Comparison of ENCODE assay signal across 1 cellular context in the genomic region with DNA sequence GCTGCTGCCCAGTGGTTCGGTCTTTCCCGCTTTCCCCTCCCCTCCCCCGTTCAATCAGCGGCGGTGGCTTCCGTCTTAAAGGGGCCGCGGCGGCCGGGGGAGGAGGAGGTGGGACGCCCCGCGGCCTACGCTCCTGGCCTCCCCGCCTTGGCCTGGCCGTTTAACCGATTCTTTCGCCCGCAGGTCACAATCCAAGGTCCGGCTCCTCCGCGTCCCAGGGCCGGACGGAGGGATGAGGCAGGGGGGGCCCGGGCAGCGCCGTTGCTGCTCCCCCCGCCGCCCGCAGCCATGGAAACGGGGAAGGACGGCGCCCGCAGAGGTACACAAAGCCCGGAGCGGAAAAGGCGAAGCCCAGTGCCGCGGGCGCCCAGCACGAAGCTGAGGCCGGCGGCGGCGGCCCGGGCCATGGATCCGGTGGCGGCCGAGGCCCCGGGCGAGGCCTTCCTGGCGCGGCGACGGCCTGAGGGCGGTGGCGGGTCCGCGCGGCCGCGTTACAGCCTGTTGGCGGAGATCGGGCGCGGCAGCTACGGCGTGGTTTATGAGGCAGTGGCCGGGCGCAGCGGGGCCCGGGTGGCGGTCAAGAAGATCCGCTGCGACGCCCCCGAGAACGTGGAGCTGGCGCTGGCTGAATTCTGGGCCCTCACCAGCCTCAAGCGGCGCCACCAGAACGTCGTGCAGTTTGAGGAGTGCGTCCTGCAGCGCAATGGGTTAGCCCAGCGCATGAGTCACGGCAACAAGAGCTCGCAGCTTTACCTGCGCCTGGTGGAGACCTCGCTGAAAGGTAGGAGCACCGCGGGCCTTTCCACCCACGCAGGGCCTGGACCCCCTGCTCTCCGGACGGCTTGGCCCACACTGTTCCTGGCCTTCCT.
TF ChIP-seq lines count a peak whose summit lies in the region.

No MANE protein-coding gene starts in this region.

TF ChIP-seq in K562, 482 proteins besides CTCF, POLR2A, EP300 and RAD21 (continued from another document and continues in another):
- TF ChIP-seq, protein P1, sequence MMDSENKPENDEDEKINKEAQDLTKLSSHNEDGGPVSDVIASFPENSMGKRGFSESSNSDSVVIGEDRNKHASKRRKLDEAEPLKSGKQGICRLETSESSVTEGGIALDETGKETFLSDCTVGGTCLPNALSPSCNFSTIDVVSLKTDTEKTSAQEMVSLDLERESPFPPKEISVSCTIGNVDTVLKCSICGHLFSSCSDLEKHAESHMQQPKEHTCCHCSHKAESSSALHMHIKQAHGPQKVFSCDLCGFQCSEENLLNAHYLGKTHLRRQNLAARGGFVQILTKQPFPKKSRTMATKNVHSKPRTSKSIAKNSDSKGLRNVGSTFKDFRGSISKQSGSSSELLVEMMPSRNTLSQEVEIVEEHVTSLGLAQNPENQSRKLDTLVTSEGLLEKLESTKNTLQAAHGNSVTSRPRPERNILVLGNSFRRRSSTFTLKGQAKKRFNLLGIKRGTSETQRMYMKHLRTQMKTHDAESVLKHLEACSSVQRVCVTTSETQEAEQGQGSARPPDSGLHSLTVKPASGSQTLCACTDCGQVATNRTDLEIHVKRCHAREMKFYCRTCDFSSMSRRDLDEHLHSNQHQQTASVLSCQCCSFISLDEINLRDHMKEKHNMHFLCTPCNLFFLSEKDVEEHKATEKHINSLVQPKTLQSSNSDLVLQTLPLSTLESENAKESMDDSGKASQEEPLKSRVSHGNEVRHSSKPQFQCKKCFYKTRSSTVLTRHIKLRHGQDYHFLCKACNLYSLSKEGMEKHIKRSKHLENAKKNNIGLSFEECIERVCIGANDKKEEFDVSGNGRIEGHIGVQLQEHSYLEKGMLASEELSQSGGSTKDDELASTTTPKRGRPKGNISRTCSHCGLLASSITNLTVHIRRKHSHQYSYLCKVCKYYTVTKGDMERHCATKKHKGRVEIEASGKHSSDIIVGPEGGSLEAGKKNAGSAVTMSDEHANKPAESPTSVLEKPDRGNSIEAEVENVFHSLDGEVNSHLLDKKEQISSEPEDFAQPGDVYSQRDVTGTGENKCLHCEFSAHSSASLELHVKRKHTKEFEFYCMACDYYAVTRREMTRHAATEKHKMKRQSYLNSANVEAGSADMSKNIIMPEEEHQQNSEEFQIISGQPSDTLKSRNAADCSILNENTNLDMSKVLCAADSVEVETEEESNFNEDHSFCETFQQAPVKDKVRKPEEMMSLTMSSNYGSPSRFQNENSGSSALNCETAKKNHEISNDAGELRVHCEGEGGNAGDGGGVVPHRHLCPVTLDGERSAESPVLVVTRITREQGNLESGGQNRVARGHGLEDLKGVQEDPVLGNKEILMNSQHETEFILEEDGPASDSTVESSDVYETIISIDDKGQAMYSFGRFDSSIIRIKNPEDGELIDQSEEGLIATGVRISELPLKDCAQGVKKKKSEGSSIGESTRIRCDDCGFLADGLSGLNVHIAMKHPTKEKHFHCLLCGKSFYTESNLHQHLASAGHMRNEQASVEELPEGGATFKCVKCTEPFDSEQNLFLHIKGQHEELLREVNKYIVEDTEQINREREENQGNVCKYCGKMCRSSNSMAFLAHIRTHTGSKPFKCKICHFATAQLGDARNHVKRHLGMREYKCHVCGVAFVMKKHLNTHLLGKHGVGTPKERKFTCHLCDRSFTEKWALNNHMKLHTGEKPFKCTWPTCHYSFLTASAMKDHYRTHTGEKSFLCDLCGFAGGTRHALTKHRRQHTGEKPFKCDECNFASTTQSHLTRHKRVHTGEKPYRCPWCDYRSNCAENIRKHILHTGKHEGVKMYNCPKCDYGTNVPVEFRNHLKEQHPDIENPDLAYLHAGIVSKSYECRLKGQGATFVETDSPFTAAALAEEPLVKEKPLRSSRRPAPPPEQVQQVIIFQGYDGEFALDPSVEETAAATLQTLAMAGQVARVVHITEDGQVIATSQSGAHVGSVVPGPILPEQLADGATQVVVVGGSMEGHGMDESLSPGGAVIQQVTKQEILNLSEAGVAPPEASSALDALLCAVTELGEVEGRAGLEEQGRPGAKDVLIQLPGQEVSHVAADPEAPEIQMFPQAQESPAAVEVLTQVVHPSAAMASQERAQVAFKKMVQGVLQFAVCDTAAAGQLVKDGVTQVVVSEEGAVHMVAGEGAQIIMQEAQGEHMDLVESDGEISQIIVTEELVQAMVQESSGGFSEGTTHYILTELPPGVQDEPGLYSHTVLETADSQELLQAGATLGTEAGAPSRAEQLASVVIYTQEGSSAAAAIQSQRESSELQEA (IDR thresholded peaks at IDR 0.05; ENCODE audit: low read depth), result peak; percentile 92
- TF ChIP-seq, protein P2, sequence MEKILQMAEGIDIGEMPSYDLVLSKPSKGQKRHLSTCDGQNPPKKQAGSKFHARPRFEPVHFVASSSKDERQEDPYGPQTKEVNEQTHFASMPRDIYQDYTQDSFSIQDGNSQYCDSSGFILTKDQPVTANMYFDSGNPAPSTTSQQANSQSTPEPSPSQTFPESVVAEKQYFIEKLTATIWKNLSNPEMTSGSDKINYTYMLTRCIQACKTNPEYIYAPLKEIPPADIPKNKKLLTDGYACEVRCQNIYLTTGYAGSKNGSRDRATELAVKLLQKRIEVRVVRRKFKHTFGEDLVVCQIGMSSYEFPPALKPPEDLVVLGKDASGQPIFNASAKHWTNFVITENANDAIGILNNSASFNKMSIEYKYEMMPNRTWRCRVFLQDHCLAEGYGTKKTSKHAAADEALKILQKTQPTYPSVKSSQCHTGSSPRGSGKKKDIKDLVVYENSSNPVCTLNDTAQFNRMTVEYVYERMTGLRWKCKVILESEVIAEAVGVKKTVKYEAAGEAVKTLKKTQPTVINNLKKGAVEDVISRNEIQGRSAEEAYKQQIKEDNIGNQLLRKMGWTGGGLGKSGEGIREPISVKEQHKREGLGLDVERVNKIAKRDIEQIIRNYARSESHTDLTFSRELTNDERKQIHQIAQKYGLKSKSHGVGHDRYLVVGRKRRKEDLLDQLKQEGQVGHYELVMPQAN (IDR thresholded peaks at IDR 0.05; ENCODE audit: borderline replicate concordance), result 0 out of 2 replicates have a peak, but pooled peaks have one; percentile 13
- TF ChIP-seq PML (IDR thresholded peaks at IDR 0.05; ENCODE audit: low read length), result peak; percentile 37; the same call in 1 of the 2 replicates
- TF ChIP-seq ELF1 (tag; IDR thresholded peaks at IDR 0.05), result no peak
- TF ChIP-seq, protein P3, sequence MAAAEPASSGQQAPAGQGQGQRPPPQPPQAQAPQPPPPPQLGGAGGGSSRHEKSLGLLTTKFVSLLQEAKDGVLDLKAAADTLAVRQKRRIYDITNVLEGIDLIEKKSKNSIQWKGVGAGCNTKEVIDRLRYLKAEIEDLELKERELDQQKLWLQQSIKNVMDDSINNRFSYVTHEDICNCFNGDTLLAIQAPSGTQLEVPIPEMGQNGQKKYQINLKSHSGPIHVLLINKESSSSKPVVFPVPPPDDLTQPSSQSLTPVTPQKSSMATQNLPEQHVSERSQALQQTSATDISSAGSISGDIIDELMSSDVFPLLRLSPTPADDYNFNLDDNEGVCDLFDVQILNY (CRISPR knock-in tag; IDR thresholded peaks at IDR 0.05), result 0 out of 2 replicates have a peak, but pooled peaks have one; percentile 27
- TF ChIP-seq MBD2 (IDR thresholded peaks at IDR 0.05; ENCODE audit: borderline replicate concordance, low read depth), result 0 out of 2 replicates have a peak, but pooled peaks have one; percentile 3
- TF ChIP-seq FOSL1 (tag; conservative IDR thresholded peaks at IDR 0.05), result peak; percentile 47
- TF ChIP-seq, protein P4, sequence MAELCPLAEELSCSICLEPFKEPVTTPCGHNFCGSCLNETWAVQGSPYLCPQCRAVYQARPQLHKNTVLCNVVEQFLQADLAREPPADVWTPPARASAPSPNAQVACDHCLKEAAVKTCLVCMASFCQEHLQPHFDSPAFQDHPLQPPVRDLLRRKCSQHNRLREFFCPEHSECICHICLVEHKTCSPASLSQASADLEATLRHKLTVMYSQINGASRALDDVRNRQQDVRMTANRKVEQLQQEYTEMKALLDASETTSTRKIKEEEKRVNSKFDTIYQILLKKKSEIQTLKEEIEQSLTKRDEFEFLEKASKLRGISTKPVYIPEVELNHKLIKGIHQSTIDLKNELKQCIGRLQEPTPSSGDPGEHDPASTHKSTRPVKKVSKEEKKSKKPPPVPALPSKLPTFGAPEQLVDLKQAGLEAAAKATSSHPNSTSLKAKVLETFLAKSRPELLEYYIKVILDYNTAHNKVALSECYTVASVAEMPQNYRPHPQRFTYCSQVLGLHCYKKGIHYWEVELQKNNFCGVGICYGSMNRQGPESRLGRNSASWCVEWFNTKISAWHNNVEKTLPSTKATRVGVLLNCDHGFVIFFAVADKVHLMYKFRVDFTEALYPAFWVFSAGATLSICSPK (IDR thresholded peaks at IDR 0.05; ENCODE audit: borderline replicate concordance), result no peak
- TF ChIP-seq NFE2 (IDR thresholded peaks at IDR 0.05; ENCODE audit: low read depth), result no peak
- TF ChIP-seq SIN3B (IDR thresholded peaks at IDR 0.05; ENCODE audit: low read depth), result peak; percentile 58; the same call in 1 of the 2 replicates
- TF ChIP-seq SRF (CRISPR knock-in tag; IDR thresholded peaks at IDR 0.05), result no peak
- 0 out of 2 replicates have a peak, but pooled peaks have one; percentile 4 for TF ChIP-seq PHF21A (IDR thresholded peaks at IDR 0.05; ENCODE audit: borderline replicate concordance, low read depth)
- TF ChIP-seq, protein P5, sequence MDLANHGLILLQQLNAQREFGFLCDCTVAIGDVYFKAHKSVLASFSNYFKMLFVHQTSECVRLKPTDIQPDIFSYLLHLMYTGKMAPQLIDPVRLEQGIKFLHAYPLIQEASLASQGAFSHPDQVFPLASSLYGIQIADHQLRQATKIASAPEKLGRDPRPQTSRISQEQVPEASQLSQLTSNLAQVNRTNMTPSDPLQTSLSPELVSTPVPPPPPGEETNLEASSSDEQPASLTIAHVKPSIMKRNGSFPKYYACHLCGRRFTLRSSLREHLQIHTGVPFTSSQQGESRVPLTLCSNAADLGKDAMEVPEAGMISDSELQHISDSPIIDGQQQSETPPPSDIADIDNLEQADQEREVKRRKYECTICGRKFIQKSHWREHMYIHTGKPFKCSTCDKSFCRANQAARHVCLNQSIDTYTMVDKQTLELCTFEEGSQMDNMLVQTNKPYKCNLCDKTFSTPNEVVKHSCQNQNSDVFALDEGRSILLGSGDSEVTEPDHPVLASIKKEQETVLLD (IDR thresholded peaks at IDR 0.05), result no peak; the same call in 1 of the 2 replicates
- TF ChIP-seq CHD2 (IDR thresholded peaks at IDR 0.05; ENCODE audit: low read depth, low read length), result no peak
- TF ChIP-seq CCNT2 (IDR thresholded peaks at IDR 0.05; ENCODE audit: borderline replicate concordance, extremely low read depth, insufficient read length, low read depth, low read length), result peak; percentile 5
- peak; percentile 59 for TF ChIP-seq TAF1 (IDR thresholded peaks at IDR 0.05; ENCODE audit: control insufficient read depth, extremely low read depth, insufficient read depth, low read length, severe bottlenecking)
- TF ChIP-seq, protein P6, sequence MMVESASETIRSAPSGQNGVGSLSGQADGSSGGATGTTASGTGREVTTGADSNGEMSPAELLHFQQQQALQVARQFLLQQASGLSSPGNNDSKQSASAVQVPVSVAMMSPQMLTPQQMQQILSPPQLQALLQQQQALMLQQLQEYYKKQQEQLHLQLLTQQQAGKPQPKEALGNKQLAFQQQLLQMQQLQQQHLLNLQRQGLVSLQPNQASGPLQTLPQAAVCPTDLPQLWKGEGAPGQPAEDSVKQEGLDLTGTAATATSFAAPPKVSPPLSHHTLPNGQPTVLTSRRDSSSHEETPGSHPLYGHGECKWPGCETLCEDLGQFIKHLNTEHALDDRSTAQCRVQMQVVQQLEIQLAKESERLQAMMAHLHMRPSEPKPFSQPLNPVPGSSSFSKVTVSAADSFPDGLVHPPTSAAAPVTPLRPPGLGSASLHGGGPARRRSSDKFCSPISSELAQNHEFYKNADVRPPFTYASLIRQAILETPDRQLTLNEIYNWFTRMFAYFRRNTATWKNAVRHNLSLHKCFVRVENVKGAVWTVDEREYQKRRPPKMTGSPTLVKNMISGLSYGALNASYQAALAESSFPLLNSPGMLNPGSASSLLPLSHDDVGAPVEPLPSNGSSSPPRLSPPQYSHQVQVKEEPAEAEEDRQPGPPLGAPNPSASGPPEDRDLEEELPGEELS (CRISPR knock-in tag; IDR thresholded peaks at IDR 0.05; ENCODE audit: borderline replicate concordance), result 0 out of 2 replicates have a peak, but pooled peaks have one; percentile 48
- TF ChIP-seq TEAD1 (CRISPR knock-in tag; IDR thresholded peaks at IDR 0.05), result peak in 1 of 2 experiments; percentile 63; a peak in 2 of 4 replicates
- peak; percentile 89 for TF ChIP-seq RFX1 (IDR thresholded peaks at IDR 0.05)
- TF ChIP-seq MTA3 (IDR thresholded peaks at IDR 0.05; ENCODE audit: borderline replicate concordance), result peak; percentile 97
- peak; percentile 70 to 78 for TF ChIP-seq NRF1 (conservative IDR thresholded peaks at IDR 0.05 in 1 of 2, IDR thresholded peaks at IDR 0.05 in 1 of 2)
- TF ChIP-seq HOXB6 (CRISPR knock-in tag; IDR thresholded peaks at IDR 0.05; ENCODE audit: borderline replicate concordance), result no peak
- no peak for TF ChIP-seq NFIX (CRISPR knock-in tag; IDR thresholded peaks at IDR 0.05; ENCODE audit: low read depth)
- TF ChIP-seq, protein P7, sequence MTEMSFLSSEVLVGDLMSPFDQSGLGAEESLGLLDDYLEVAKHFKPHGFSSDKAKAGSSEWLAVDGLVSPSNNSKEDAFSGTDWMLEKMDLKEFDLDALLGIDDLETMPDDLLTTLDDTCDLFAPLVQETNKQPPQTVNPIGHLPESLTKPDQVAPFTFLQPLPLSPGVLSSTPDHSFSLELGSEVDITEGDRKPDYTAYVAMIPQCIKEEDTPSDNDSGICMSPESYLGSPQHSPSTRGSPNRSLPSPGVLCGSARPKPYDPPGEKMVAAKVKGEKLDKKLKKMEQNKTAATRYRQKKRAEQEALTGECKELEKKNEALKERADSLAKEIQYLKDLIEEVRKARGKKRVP (CRISPR knock-in tag; IDR thresholded peaks at IDR 0.05), result no peak
- no peak for TF ChIP-seq ZNF174 (CRISPR knock-in tag; IDR thresholded peaks at IDR 0.05)
- peak; percentile 56; the same call in 1 of the 2 replicates for TF ChIP-seq CXXC5 (CRISPR knock-in tag; IDR thresholded peaks at IDR 0.05)
- TF ChIP-seq, protein P8, sequence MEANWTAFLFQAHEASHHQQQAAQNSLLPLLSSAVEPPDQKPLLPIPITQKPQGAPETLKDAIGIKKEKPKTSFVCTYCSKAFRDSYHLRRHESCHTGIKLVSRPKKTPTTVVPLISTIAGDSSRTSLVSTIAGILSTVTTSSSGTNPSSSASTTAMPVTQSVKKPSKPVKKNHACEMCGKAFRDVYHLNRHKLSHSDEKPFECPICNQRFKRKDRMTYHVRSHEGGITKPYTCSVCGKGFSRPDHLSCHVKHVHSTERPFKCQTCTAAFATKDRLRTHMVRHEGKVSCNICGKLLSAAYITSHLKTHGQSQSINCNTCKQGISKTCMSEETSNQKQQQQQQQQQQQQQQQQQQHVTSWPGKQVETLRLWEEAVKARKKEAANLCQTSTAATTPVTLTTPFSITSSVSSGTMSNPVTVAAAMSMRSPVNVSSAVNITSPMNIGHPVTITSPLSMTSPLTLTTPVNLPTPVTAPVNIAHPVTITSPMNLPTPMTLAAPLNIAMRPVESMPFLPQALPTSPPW (CRISPR knock-in tag; IDR thresholded peaks at IDR 0.05), result peak; percentile 98
- TF ChIP-seq PHF20 (IDR thresholded peaks at IDR 0.05; ENCODE audit: partially characterized antibody), result peak; percentile 27
- TF ChIP-seq, protein P9, sequence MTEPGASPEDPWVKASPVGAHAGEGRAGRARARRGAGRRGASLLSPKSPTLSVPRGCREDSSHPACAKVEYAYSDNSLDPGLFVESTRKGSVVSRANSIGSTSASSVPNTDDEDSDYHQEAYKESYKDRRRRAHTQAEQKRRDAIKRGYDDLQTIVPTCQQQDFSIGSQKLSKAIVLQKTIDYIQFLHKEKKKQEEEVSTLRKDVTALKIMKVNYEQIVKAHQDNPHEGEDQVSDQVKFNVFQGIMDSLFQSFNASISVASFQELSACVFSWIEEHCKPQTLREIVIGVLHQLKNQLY (CRISPR knock-in tag; conservative IDR thresholded peaks at IDR 0.05), result no peak
- no peak for TF ChIP-seq RCOR1 (IDR thresholded peaks at IDR 0.05; ENCODE audit: borderline replicate concordance in 1 of 2, low read depth in 2 of 2, low read length in 2 of 2)
